In the genomic region with DNA sequence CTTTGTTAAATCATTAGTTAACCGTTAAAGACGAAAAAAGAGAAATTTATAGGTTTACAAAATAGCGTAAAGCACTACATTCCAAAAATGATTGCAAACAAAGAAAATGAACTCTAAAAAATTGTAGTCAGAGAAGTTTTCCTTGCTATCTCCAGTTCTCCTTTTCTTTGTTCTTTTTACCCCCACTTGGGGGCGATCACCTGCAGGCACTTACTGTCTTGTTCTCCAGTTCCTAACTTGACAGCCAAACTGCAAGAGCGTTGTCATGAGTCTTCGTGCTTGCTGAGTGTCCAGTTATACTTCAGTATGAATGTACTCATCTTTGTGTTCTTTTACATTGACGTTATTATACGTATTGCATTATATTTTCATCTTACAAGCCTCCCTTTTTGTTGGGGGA, we compare ENCODE assay signal across 10 cellular contexts. TPM values are rescaled to one million over a fixed set of nuclear protein-coding genes. Genes with fewer than 3 reads are reported as not detected.
DNase-seq lines count a peak whose midpoint lies in the region; TF ChIP-seq lines count a peak whose summit lies in the region.
"Had no signal": no experiment of that assay in that cellular context is flagged by ENCODE, and none has a peak within 500 bp of the region (broad histone marks: within the 10 kb centered on the region; RNA-seq: fewer than 3 reads in every experiment).

No MANE protein-coding gene starts in this region.

- no peak for TF ChIP-seq POLR2A in uterus (IDR thresholded peaks at IDR 0.05)

- peaks cover 7% of the 10 kb centered on the region for H3K9me3 Mint-ChIP-seq in glutamatergic neuron (ENCODE audit: unreplicated experiment)
- H3K9me3 Mint-ChIP-seq in activated T-cell treated with anti-CD3 and anti-CD28 coated beads, Interleukin-2, amount 50 U/mL, for 24 hours = peaks cover 9% of the 10 kb centered on the region

- no peaks in the 10 kb centered on the region for H3K27me3 ChIP-seq in uterus

- H3K4me1 Mint-ChIP-seq in glutamatergic neuron (ENCODE audit: low read depth, unreplicated experiment) = peaks cover 28% of the 10 kb centered on the region
- H3K4me1 Mint-ChIP-seq in activated T-cell treated with anti-CD3 and anti-CD28 coated beads, Interleukin-2, amount 50 U/mL, for 24 hours (ENCODE audit: low read depth) = peaks cover 38% of the 10 kb centered on the region

- no peak overlapping the region for H3K27ac Mint-ChIP-seq in glutamatergic neuron (ENCODE audit: unreplicated experiment)
- H3K27ac Mint-ChIP-seq in activated T-cell treated with anti-CD3 and anti-CD28 coated beads, Interleukin-2, amount 50 U/mL, for 24 hours = no peak overlapping the region

- DNase-seq in AG10803 (ENCODE audit: low read depth) (no peak), RKO (ENCODE audit: low spot score) (peak; percentile 55), glutamatergic neuron (no peak), retina (no peak), uterus (no peak), RWPE1 (ENCODE audit: low spot score) (no peak)
- no peak for DNase-seq in activated T-cell treated with anti-CD3 and anti-CD28 coated beads, Interleukin-2, amount 50 U/mL, for 24 hours
- DNase-seq: activated CD4-positive, alpha-beta T cell treated with anti-CD3 and anti-CD28 coated beads for 1 hour; NCI-H2029 had no signal

- TF ChIP-seq CTCF in AG10803 (conservative IDR thresholded peaks at IDR 0.05; ENCODE audit: low read length) = peak; percentile 22; the same call in 1 of the 2 replicates
- peak; percentile 36; the same call in 1 of the 2 replicates for TF ChIP-seq CTCF in GM12874 (IDR thresholded peaks at IDR 0.05; ENCODE audit: insufficient read depth, low read depth, low read length)
- TF ChIP-seq CTCF in glutamatergic neuron (IDR thresholded peaks at IDR 0.05; ENCODE audit: partially characterized antibody, unreplicated experiment) = peak; percentile 12
- peak in 1 of 4 experiments; percentile 13 for TF ChIP-seq CTCF in uterus (IDR thresholded peaks at IDR 0.05)
- TF ChIP-seq CTCF in RWPE1 (conservative IDR thresholded peaks at IDR 0.05; ENCODE audit: low read depth) = no peak

- CTCF ChIA-PET in RWPE1 (lab: Yijun Ruan, JAX) = interaction anchor here (0.6 kb wide), 1 partner anchor 58 kb away, joined by 4 read pairs; no protein-coding TSS in a partner anchor

- peaks cover 5% of the 10 kb centered on the region for H3K27me3 Mint-ChIP-seq in glutamatergic neuron (ENCODE audit: unreplicated experiment)
- no peaks in the 10 kb centered on the region for H3K27me3 Mint-ChIP-seq in activated T-cell treated with anti-CD3 and anti-CD28 coated beads, Interleukin-2, amount 50 U/mL, for 24 hours

- no peaks in the 10 kb centered on the region for H3K36me3 ChIP-seq in uterus

- peaks cover 6% of the 10 kb centered on the region for H3K36me3 Mint-ChIP-seq in glutamatergic neuron (ENCODE audit: unreplicated experiment)
- H3K36me3 Mint-ChIP-seq in activated T-cell treated with anti-CD3 and anti-CD28 coated beads, Interleukin-2, amount 50 U/mL, for 24 hours (ENCODE audit: low read depth) = peaks cover 98% of the 10 kb centered on the region

- H3K4me3 Mint-ChIP-seq in glutamatergic neuron (ENCODE audit: unreplicated experiment) = no peak overlapping the region
- H3K4me3 Mint-ChIP-seq in activated T-cell treated with anti-CD3 and anti-CD28 coated beads, Interleukin-2, amount 50 U/mL, for 24 hours = no peak overlapping the region

- H3K4me3 ChIP-seq in AG10803 (ENCODE audit: low read length) (no peak overlapping the region), uterus (no peak overlapping the region)

- H3K9me3 ChIP-seq in uterus = peaks cover 0 to 5% of the 10 kb centered on the region in 2 donors

- intact Hi-C loops in uterus (cut with DNase I; ENCODE audit: low total_unique reads) = no loop called here

- no peaks in the 10 kb centered on the region for H3K4me1 ChIP-seq in uterus

- H3K27ac ChIP-seq in uterus (no peak overlapping the region), RWPE1 (no peak overlapping the region)

- POLR2A ChIA-PET in RWPE1 (lab: Yijun Ruan, JAX; ENCODE audit: low non-redundant PET) = no interaction called here

RNA-seq across cellular contexts. Expression of gene CHD2, which starts 54.5 kb away (rescaled TPM):
- total RNA-seq in glutamatergic neuron (ENCODE audit: unreplicated experiment) (201 TPM), uterus (100 to 1,000 TPM in 3 of 4 donors, 10 to 100 TPM in 1; 71.0 to 166 (median 152) TPM)
